Comparison of ENCODE assay signal across 20 cellular contexts in genomic region chr17:67696853-67697505, GRCh38. TPM values are rescaled to one million over a fixed set of nuclear protein-coding genes. Genes with fewer than 3 reads are reported as not detected.
DNase-seq lines count a peak whose midpoint lies in the region; ATAC-seq and TF ChIP-seq lines count a peak whose summit lies in the region.
"Had no signal": no experiment of that assay in that cellular context is flagged by ENCODE, and none has a peak within 500 bp of the region (broad histone marks: within the 10 kb centered on the region; RNA-seq: fewer than 3 reads in every experiment).

No MANE protein-coding gene starts in this region.

- in situ Hi-C loops in Caki2 (cut with HindIII; ENCODE audit: low pct_unique_long_range_greater_than_20kb, low sequenced_read_pairs): no loop called here

- TF ChIP-seq CTCF in mucosa of descending colon (IDR thresholded peaks at IDR 0.05) (no peak), heart right ventricle (IDR thresholded peaks at IDR 0.05) (no peak)

- no peaks in the 10 kb centered on the region for H3K9me3 ChIP-seq in mucosa of descending colon
- peaks cover 0 to 6% (median 0%) of the 10 kb centered on the region in 11 donors for H3K9me3 ChIP-seq in heart right ventricle
- H3K9me3 ChIP-seq: tibial artery had no signal

- no peaks in the 10 kb centered on the region for H3K4me1 Mint-ChIP-seq in central memory CD8-positive, alpha-beta T cell
- H3K4me1 Mint-ChIP-seq: activated CD8-positive, alpha-beta memory T cell treated with anti-CD3 and anti-CD28 coated beads, Interleukin-2, amount 10 ng/mL, durations not matched to agents 7 days and 5 days; activated T-helper 17 cell treated with anti-CD3 and anti-CD28 coated beads, Interleukin-2, amount 50 U/mL, for 72 hours; natural killer cell had no signal

- H3K4me3 Mint-ChIP-seq in central memory CD8-positive, alpha-beta T cell: no peak overlapping the region
- H3K4me3 Mint-ChIP-seq: activated CD8-positive, alpha-beta memory T cell treated with anti-CD3 and anti-CD28 coated beads, Interleukin-2, amount 10 ng/mL, durations not matched to agents 7 days and 5 days; activated T-helper 17 cell treated with anti-CD3 and anti-CD28 coated beads, Interleukin-2, amount 50 U/mL, for 72 hours; dendritic cell treated with granulocyte-macrophage colony-stimulating factor and Interleukin-4, amounts not matched to agents 40 ng/mL and 50 ng/mL, for 4 days; memory B cell; natural killer cell had no signal

- peak; percentile 35 for DNase-seq in Caki2 (ENCODE audit: low read depth)
- peak; percentile 13 for DNase-seq in HK-2 (ENCODE audit: unreplicated experiment)
- peak; percentile 70 for DNase-seq in NCI-H2171 (lab: John Stamatoyannopoulos, UW)
- no peak for DNase-seq in central memory CD8-positive, alpha-beta T cell (ENCODE audit: low spot score in 2 of 2)
- DNase-seq in mucosa of descending colon: no peak
- DNase-seq in heart right ventricle: no peak
- DNase-seq: activated CD4-positive, alpha-beta T cell treated with anti-CD3 and anti-CD28 coated beads for 48 hours; activated CD8-positive, alpha-beta memory T cell treated with anti-CD3 and anti-CD28 coated beads, Interleukin-2, amount 10 ng/mL, durations not matched to agents 7 days and 5 days; islet precursor cell; natural killer cell; Right ventricle myocardium superior; stimulated activated naive CD8-positive, alpha-beta T cell treated with anti-CD3 and anti-CD28 coated beads, Interleukin-15, Interleukin-2, amounts not matched to agents 100 U/mL and 50 U/mL, for 24 hours; tibial artery had no signal

- H3K36me3 ChIP-seq in mucosa of descending colon (ENCODE audit: low read depth) (no peaks in the 10 kb centered on the region), heart right ventricle (peaks cover 0 to 26% (median 0%) of the 10 kb centered on the region in 9 donors)
- H3K36me3 ChIP-seq: tibial artery had no signal

- no peaks in the 10 kb centered on the region for H3K27me3 Mint-ChIP-seq in central memory CD8-positive, alpha-beta T cell
- H3K27me3 Mint-ChIP-seq: activated CD8-positive, alpha-beta memory T cell treated with anti-CD3 and anti-CD28 coated beads, Interleukin-2, amount 10 ng/mL, durations not matched to agents 7 days and 5 days; activated T-helper 17 cell treated with anti-CD3 and anti-CD28 coated beads, Interleukin-2, amount 50 U/mL, for 72 hours; memory B cell had no signal

- H3K27ac ChIP-seq in heart right ventricle: no peak overlapping the region
- H3K27ac ChIP-seq: hepatocyte, parathyroid adenoma, tibial artery had no signal

- peaks cover 25% of the 10 kb centered on the region for H3K36me3 Mint-ChIP-seq in central memory CD8-positive, alpha-beta T cell (ENCODE audit: insufficient read depth)
- H3K36me3 Mint-ChIP-seq: memory B cell had no signal

- no peak overlapping the region for H3K4me3 ChIP-seq in mucosa of descending colon
- no peak overlapping the region for H3K4me3 ChIP-seq in heart right ventricle
- H3K4me3 ChIP-seq: hepatocyte, tibial artery had no signal

- ATAC-seq in central memory CD8-positive, alpha-beta T cell (replicated peaks; ENCODE audit: extremely low read depth, poor library complexity, severe bottlenecking): no peak
- ATAC-seq in mucosa of descending colon: no peak
- ATAC-seq in heart right ventricle: no peak
- ATAC-seq in GM21529 (IDR thresholded peaks at IDR 0.05; ENCODE audit: unreplicated experiment): no peak
- ATAC-seq: activated CD8-positive, alpha-beta memory T cell treated with anti-CD3 and anti-CD28 coated beads, Interleukin-2, amount 10 ng/mL, durations not matched to agents 7 days and 5 days; activated T-helper 17 cell treated with anti-CD3 and anti-CD28 coated beads, Interleukin-2, amount 50 U/mL, for 72 hours; HCT116; natural killer cell; stimulated activated naive CD8-positive, alpha-beta T cell treated with anti-CD3 and anti-CD28 coated beads, Interleukin-15, Interleukin-2, amounts not matched to agents 100 U/mL and 50 U/mL, for 24 hours had no signal

- intact Hi-C loops in mucosa of descending colon (cut with DNase I, micrococcal nuclease): no loop called here
- intact Hi-C loops in heart right ventricle (cut with DNase I): loop anchor here in 2 of 10 donors (10.0 kb wide), 2 partner anchors 192 to 212 kb away; no protein-coding TSS in a partner anchor

- peak overlapping the region; percentile 27 for H3K27ac Mint-ChIP-seq in central memory CD8-positive, alpha-beta T cell (ENCODE audit: low read depth)
- H3K27ac Mint-ChIP-seq: activated CD8-positive, alpha-beta memory T cell treated with anti-CD3 and anti-CD28 coated beads, Interleukin-2, amount 10 ng/mL, durations not matched to agents 7 days and 5 days; activated T-helper 17 cell treated with anti-CD3 and anti-CD28 coated beads, Interleukin-2, amount 50 U/mL, for 72 hours; dendritic cell treated with granulocyte-macrophage colony-stimulating factor and Interleukin-4, amounts not matched to agents 40 ng/mL and 50 ng/mL, for 4 days; memory B cell had no signal

- no peaks in the 10 kb centered on the region for H3K27me3 ChIP-seq in heart right ventricle
- H3K27me3 ChIP-seq: hepatocyte had no signal

- WGBS in heart right ventricle, 2 donors: 84 to 88% methylated on average over 4 of the region's 4 CpGs

- H3K9me3 Mint-ChIP-seq in central memory CD8-positive, alpha-beta T cell: no peaks in the 10 kb centered on the region
- H3K9me3 Mint-ChIP-seq: activated T-helper 17 cell treated with anti-CD3 and anti-CD28 coated beads, Interleukin-2, amount 50 U/mL, for 72 hours; dendritic cell treated with granulocyte-macrophage colony-stimulating factor and Interleukin-4, amounts not matched to agents 40 ng/mL and 50 ng/mL, for 4 days; memory B cell; natural killer cell had no signal

- H3K4me1 ChIP-seq in mucosa of descending colon (ENCODE audit: low read depth): no peaks in the 10 kb centered on the region
- no peaks in the 10 kb centered on the region for H3K4me1 ChIP-seq in heart right ventricle
- H3K4me1 ChIP-seq: parathyroid adenoma, tibial artery had no signal

RNA-seq across cellular contexts. Expression of gene NOL11, which starts 20.8 kb away (rescaled TPM):
- 46.8 and 64.5 TPM in 2 replicates for total RNA-seq in Caki2 (2014; rRNA removed; shearing (Covaris generic); ENCODE audit: low replicate concordance)
- 10 to 100 TPM; 34.9 to 37.1 (median 35.1) TPM for total RNA-seq in mucosa of descending colon
- total RNA-seq in heart right ventricle: 10 to 100 TPM; 21.7 to 29.4 (median 24.7) TPM
- polyA plus RNA-seq in heart right ventricle: 10 to 100 TPM; 22.5 to 44.8 TPM

Comparison
In these comparisons a context has a peak if more than half of its experiments do, and no peak if none do; other contexts are left out.
1. DNase-seq: peak in Caki2 (single experiment), HK-2 (single experiment) and NCI-H2171 (single experiment); none in central memory CD8-positive, alpha-beta T cell (0 of 2), mucosa of descending colon (0 of 3) and heart right ventricle (0 of 2).